ENCODE assay signal across 1 cellular context in genomic region chr11:133291672-133292265, GRCh38.
TF ChIP-seq lines count a peak whose summit lies in the region.

No MANE protein-coding gene starts in this region.

TF ChIP-seq in H1, 55 proteins besides CTCF, POLR2A, EP300 and RAD21 (continued from another document):
- TF ChIP-seq TAF1 (IDR thresholded peaks at IDR 0.05; ENCODE audit: low read depth, low read length) (no peak), SUZ12 (IDR thresholded peaks at IDR 0.05; ENCODE audit: low read length) (no peak), CEBPB (IDR thresholded peaks at IDR 0.05; ENCODE audit: low read depth, low read length) (no peak), KDM5A (IDR thresholded peaks at IDR 0.05; ENCODE audit: low read length) (no peak), RFX5 (IDR thresholded peaks at IDR 0.05; ENCODE audit: borderline replicate concordance, low read depth, low read length) (no peak), POU5F1 (IDR thresholded peaks at IDR 0.05; ENCODE audit: low read depth, low read length) (no peak), TAF7 (optimal IDR thresholded peaks at IDR 0.05; ENCODE audit: borderline replicate concordance, low read depth, low read length) (no peak), KDM4A (IDR thresholded peaks at IDR 0.05; ENCODE audit: low read depth, low read length, severe bottlenecking) (no peak), EZH2 (IDR thresholded peaks at IDR 0.05; ENCODE audit: low read depth, low read length, severe bottlenecking) (no peak), HDAC2 (IDR thresholded peaks at IDR 0.05; ENCODE audit: borderline replicate concordance in 1 of 2, low read depth in 2 of 2, low read length in 2 of 2) (no peak), SIN3A (conservative IDR thresholded peaks at IDR 0.05 in 1 of 2, IDR thresholded peaks at IDR 0.05 in 1 of 2; ENCODE audit: low read depth in 1 of 2, low read length in 2 of 2) (no peak), YY1 (IDR thresholded peaks at IDR 0.05; ENCODE audit: low read depth, low read length) (no peak), SP2 (IDR thresholded peaks at IDR 0.05; ENCODE audit: low read length) (no peak)
